Comparison of ENCODE assay signal across 19 cellular contexts in genomic region chr10:88983206-88983605, GRCh38. TPM values are rescaled to one million over a fixed set of nuclear protein-coding genes. Genes with fewer than 3 reads are reported as not detected.
DNase-seq lines count a peak whose midpoint lies in the region; ATAC-seq and FAIRE-seq lines count a peak whose summit lies in the region.
"Had no signal": no experiment of that assay in that cellular context is flagged by ENCODE, and none has a peak within 500 bp of the region (broad histone marks: within the 10 kb centered on the region; RNA-seq: fewer than 3 reads in every experiment).

No MANE protein-coding gene starts in this region.

- H3K36me3 ChIP-seq in small intestine (ENCODE audit: control insufficient read depth in 2 of 2, insufficient read depth in 2 of 2, low read length in 2 of 2) = no peaks in the 10 kb centered on the region
- H3K36me3 ChIP-seq: MG63 had no signal

- H3K27me3 ChIP-seq in small intestine (ENCODE audit: control insufficient read depth in 2 of 2, insufficient read depth in 2 of 2, low read length in 2 of 2) = no peaks in the 10 kb centered on the region
- H3K27me3 ChIP-seq: MG63 had no signal

- DNase-seq in CMK (ENCODE audit: low read depth) (peak; percentile 15), amniotic epithelial cell (ENCODE audit: low read depth) (peak; percentile 78), iris pigment epithelial cell (ENCODE audit: low read depth) (peak; percentile 42), small intestine (peak; percentile 48), AML-193 (lab: John Stamatoyannopoulos, UW) (no peak), kidney tubule cell (ENCODE audit: low spot score) (no peak), NK-92 (lab: John Stamatoyannopoulos, UW; ENCODE audit: unreplicated experiment) (no peak)
- DNase-seq: activated CD4-positive, CD25-positive, alpha-beta regulatory T cell; activated gamma-delta T cell treated with Interleukin-2 at 50 U/mL for 16 hours; Calu3; mesenchymal stem cell; MG63; NCI-H2029 treated with DMSO at 0.1 percent for 48 hours; NCI-H510A treated with DMSO at 0.1 percent for 48 hours; stimulated activated naive CD4-positive, alpha-beta T cell; T-cell had no signal

- peaks cover 0 to 8% of the 10 kb centered on the region in 2 donors for H3K4me1 ChIP-seq in small intestine (ENCODE audit: control insufficient read depth in 2 of 2, insufficient read depth in 1 of 2, low read depth in 1 of 2, low read length in 1 of 2)

- no peak overlapping the region for H3K4me3 ChIP-seq in small intestine (ENCODE audit: low read depth in 1 of 2, low read length in 2 of 2)
- H3K4me3 ChIP-seq: MG63, skin epidermis had no signal

- WGBS in small intestine, 3 donors = 18 to 36% (median 30%) methylated on average over 2 of the region's 2 CpGs

- no peak for FAIRE-seq in small intestine (lab: Jason Lieb, UNC)

- no peaks in the 10 kb centered on the region for H3K9me3 ChIP-seq in small intestine (ENCODE audit: control insufficient read depth, low read depth)
- H3K9me3 ChIP-seq: MG63 had no signal

- no peak overlapping the region for H3K27ac ChIP-seq in small intestine (ENCODE audit: low read depth in 1 of 2, low read length in 1 of 2)

- ATAC-seq in GM21526 (IDR thresholded peaks at IDR 0.05; ENCODE audit: low FRiP score, unreplicated experiment) = no peak
- ATAC-seq: Panc1 had no signal

RNA-seq across cellular contexts. Expression of gene FAS, which starts 7.4 kb away (rescaled TPM):
- polyA plus RNA-seq in small intestine = 10 to 100 TPM in 1 of 3 donors, 1 to 10 TPM in 2; 3.4 to 11.3 (median 5.9) TPM

RNA-seq across cellular contexts. Expression of gene ACTA2, which starts 30.6 kb away (rescaled TPM):
- polyA plus RNA-seq in small intestine = 100 to 1,000 TPM in 1 of 3 donors, 10 to 100 TPM in 1, 1 to 10 TPM in 1; 6.5 to 274 (median 60.0) TPM

Comparison
In these comparisons a context has a peak if more than half of its experiments do, and no peak if none do; other contexts are left out.
1. DNase-seq: peak in CMK (single experiment), amniotic epithelial cell (single experiment), iris pigment epithelial cell (single experiment) and small intestine (single experiment); none in AML-193 (0 of 2), kidney tubule cell (single experiment) and NK-92 (single experiment).